Comparison of ENCODE assay signal across 35 cellular contexts in the genomic region with DNA sequence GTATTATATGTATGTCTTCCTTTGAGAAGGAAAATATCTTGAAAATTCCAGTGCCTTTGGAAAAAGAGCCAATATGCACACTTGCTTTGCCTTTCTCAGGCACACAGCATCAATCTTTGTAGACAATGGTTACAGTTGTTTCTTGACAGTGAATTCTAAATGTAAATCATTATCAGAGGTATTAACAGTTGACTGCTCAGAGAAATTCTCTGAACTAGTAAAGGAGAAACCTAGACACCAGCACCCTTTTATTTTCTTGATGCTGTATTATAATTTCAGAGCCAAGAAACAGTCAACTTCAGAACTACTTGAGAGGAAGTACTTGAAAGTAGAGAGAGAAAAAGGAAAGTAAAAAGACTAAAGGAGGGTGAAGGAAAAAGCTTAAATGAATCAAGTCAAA.
"Had no signal": no experiment of that assay in that cellular context is flagged by ENCODE, and none has a peak within 500 bp of the region (broad histone marks: within the 10 kb centered on the region; RNA-seq: fewer than 3 reads in every experiment).

No MANE protein-coding gene starts in this region.

- H3K27ac ChIP-seq: ascending aorta, cardiac muscle cell, VCaP had no signal

- H3K4me3 ChIP-seq: ascending aorta, cardiac muscle cell had no signal

- DNase-seq: activated CD4-positive, alpha-beta memory T cell treated with anti-CD3 and anti-CD28 coated beads, Interleukin-2, amount 10 ng/mL, durations not matched to agents 7 days and 5 days; activated CD4-positive, alpha-beta T cell treated with anti-CD3 and anti-CD28 coated beads for 1 hour; activated CD4-positive, alpha-beta T cell treated with anti-CD3 and anti-CD28 coated beads for 36 hours; activated CD4-positive, alpha-beta T cell treated with anti-CD3 and anti-CD28 coated beads for 48 hours; activated CD4-positive, alpha-beta T cell treated with anti-CD3 and anti-CD28 coated beads, Interleukin-2, amount 10 ng/mL, durations not matched to agents 7 days and 5 days; activated CD4-positive, alpha-beta T cell treated with anti-CD3 and anti-CD28 coated beads, Interleukin-2, amount 50 U/mL, for 48 hours; activated CD4-positive, CD25-positive, alpha-beta regulatory T cell; activated CD8-positive, alpha-beta memory T cell treated with anti-CD3 and anti-CD28 coated beads for 24 hours; activated CD8-positive, alpha-beta memory T cell treated with anti-CD3 and anti-CD28 coated beads, Interleukin-2, amount 10 ng/mL, durations not matched to agents 7 days and 5 days; activated CD8-positive, alpha-beta memory T cell treated with anti-CD3 and anti-CD28 coated beads, Interleukin-2, amount 50 U/mL, for 48 hours; activated CD8-positive, alpha-beta T cell treated with anti-CD3 and anti-CD28 coated beads, Interleukin-2, amount 10 ng/mL, durations not matched to agents 7 days and 5 days; activated effector memory CD4-positive, alpha-beta T cell treated with Interleukin-2 at 50 U/mL for 16 hours; activated gamma-delta T cell; activated naive CD4-positive, alpha-beta T cell treated with anti-CD3 and anti-CD28 coated beads, Interleukin-2, amount 10 ng/mL, durations not matched to agents 7 days and 5 days; activated naive CD4-positive, alpha-beta T cell treated with Interleukin-2 at 50 U/mL for 16 hours; activated naive CD8-positive, alpha-beta T cell treated with anti-CD3 and anti-CD28 coated beads, Interleukin-2, amount 10 ng/mL, durations not matched to agents 7 days and 5 days; activated naive CD8-positive, alpha-beta T cell treated with anti-CD3 and anti-CD28 coated beads, Interleukin-2, amount 50 U/mL, for 24 hours; activated T-cell treated with anti-CD3 and anti-CD28 coated beads, Interleukin-2, amount 50 U/mL, for 24 hours; activated T-cell treated with anti-CD3 and anti-CD28 coated beads, Interleukin-2, amount 50 U/mL, for 48 hours; amygdala; anterior cingulate cortex; caudate nucleus; cerebellar nuclear complex; T-helper 17 cell had no signal

- H3K4me1 Mint-ChIP-seq: activated CD4-positive, alpha-beta memory T cell treated with anti-CD3 and anti-CD28 coated beads, Interleukin-2, amount 10 ng/mL, durations not matched to agents 7 days and 5 days; activated CD4-positive, alpha-beta T cell treated with anti-CD3 and anti-CD28 coated beads for 36 hours; activated CD4-positive, alpha-beta T cell treated with anti-CD3 and anti-CD28 coated beads, Interleukin-2, amount 10 ng/mL, durations not matched to agents 7 days and 5 days; activated CD8-positive, alpha-beta memory T cell treated with anti-CD3 and anti-CD28 coated beads, Interleukin-2, amount 10 ng/mL, durations not matched to agents 7 days and 5 days; activated naive CD4-positive, alpha-beta T cell treated with anti-CD3 and anti-CD28 coated beads, Interleukin-2, amount 10 ng/mL, durations not matched to agents 7 days and 5 days; activated naive CD4-positive, alpha-beta T cell treated with anti-CD3 and anti-CD28 coated beads, Interleukin-2, amount 50 U/mL, for 24 hours; activated naive CD8-positive, alpha-beta T cell treated with anti-CD3 and anti-CD28 coated beads, Interleukin-2, amount 10 ng/mL, durations not matched to agents 7 days and 5 days; activated naive CD8-positive, alpha-beta T cell treated with anti-CD3 and anti-CD28 coated beads, Interleukin-2, amount 50 U/mL, for 24 hours; central memory CD8-positive, alpha-beta T cell; T-helper 17 cell had no signal

- H3K4me1 ChIP-seq: ascending aorta had no signal

- H3K36me3 Mint-ChIP-seq: activated CD8-positive, alpha-beta memory T cell treated with anti-CD3 and anti-CD28 coated beads, Interleukin-2, amount 10 ng/mL, durations not matched to agents 7 days and 5 days; activated naive CD4-positive, alpha-beta T cell treated with anti-CD3 and anti-CD28 coated beads, Interleukin-2, amount 10 ng/mL, durations not matched to agents 7 days and 5 days; activated naive CD4-positive, alpha-beta T cell treated with anti-CD3 and anti-CD28 coated beads, Interleukin-2, amount 50 U/mL, for 24 hours; activated naive CD8-positive, alpha-beta T cell; activated naive CD8-positive, alpha-beta T cell treated with anti-CD3 and anti-CD28 coated beads, Interleukin-2, amount 10 ng/mL, durations not matched to agents 7 days and 5 days; brain had no signal

- H3K9me3 ChIP-seq: ascending aorta had no signal

- H3K4me3 Mint-ChIP-seq: activated CD4-positive, alpha-beta memory T cell treated with anti-CD3 and anti-CD28 coated beads, Interleukin-2, amount 10 ng/mL, durations not matched to agents 7 days and 5 days; activated CD4-positive, alpha-beta T cell treated with anti-CD3 and anti-CD28 coated beads for 36 hours; activated CD4-positive, alpha-beta T cell treated with anti-CD3 and anti-CD28 coated beads, Interleukin-2, amount 10 ng/mL, durations not matched to agents 7 days and 5 days; activated CD8-positive, alpha-beta memory T cell treated with anti-CD3 and anti-CD28 coated beads, Interleukin-2, amount 10 ng/mL, durations not matched to agents 7 days and 5 days; activated CD8-positive, alpha-beta T cell treated with anti-CD3 and anti-CD28 coated beads, Interleukin-2, amount 10 ng/mL, durations not matched to agents 7 days and 5 days; activated naive CD4-positive, alpha-beta T cell treated with anti-CD3 and anti-CD28 coated beads, Interleukin-2, amount 10 ng/mL, durations not matched to agents 7 days and 5 days; activated naive CD4-positive, alpha-beta T cell treated with anti-CD3 and anti-CD28 coated beads, Interleukin-2, amount 50 U/mL, for 24 hours; activated naive CD8-positive, alpha-beta T cell; activated naive CD8-positive, alpha-beta T cell treated with anti-CD3 and anti-CD28 coated beads, Interleukin-2, amount 10 ng/mL, durations not matched to agents 7 days and 5 days; activated naive CD8-positive, alpha-beta T cell treated with anti-CD3 and anti-CD28 coated beads, Interleukin-2, amount 50 U/mL, for 24 hours; activated T-cell treated with anti-CD3 and anti-CD28 coated beads, Interleukin-2, amount 50 U/mL, for 24 hours; brain; central memory CD8-positive, alpha-beta T cell; T-helper 17 cell had no signal

- FAIRE-seq: bronchial epithelial cell, TTC549 had no signal

- H3K27me3 ChIP-seq: ascending aorta, cardiac muscle cell had no signal

- H3K27me3 Mint-ChIP-seq: activated CD4-positive, alpha-beta memory T cell treated with anti-CD3 and anti-CD28 coated beads, Interleukin-2, amount 10 ng/mL, durations not matched to agents 7 days and 5 days; activated CD4-positive, alpha-beta T cell treated with anti-CD3 and anti-CD28 coated beads for 36 hours; activated CD4-positive, alpha-beta T cell treated with anti-CD3 and anti-CD28 coated beads, Interleukin-2, amount 10 ng/mL, durations not matched to agents 7 days and 5 days; activated CD8-positive, alpha-beta memory T cell treated with anti-CD3 and anti-CD28 coated beads, Interleukin-2, amount 10 ng/mL, durations not matched to agents 7 days and 5 days; activated naive CD4-positive, alpha-beta T cell treated with anti-CD3 and anti-CD28 coated beads, Interleukin-2, amount 10 ng/mL, durations not matched to agents 7 days and 5 days; activated naive CD4-positive, alpha-beta T cell treated with anti-CD3 and anti-CD28 coated beads, Interleukin-2, amount 50 U/mL, for 24 hours; activated naive CD8-positive, alpha-beta T cell; activated naive CD8-positive, alpha-beta T cell treated with anti-CD3 and anti-CD28 coated beads, Interleukin-2, amount 10 ng/mL, durations not matched to agents 7 days and 5 days; activated naive CD8-positive, alpha-beta T cell treated with anti-CD3 and anti-CD28 coated beads, Interleukin-2, amount 50 U/mL, for 24 hours; activated T-cell treated with anti-CD3 and anti-CD28 coated beads, Interleukin-2, amount 50 U/mL, for 24 hours; central memory CD8-positive, alpha-beta T cell; T-helper 17 cell had no signal

- H3K36me3 ChIP-seq: ascending aorta, cardiac muscle cell had no signal

- H3K9me3 Mint-ChIP-seq: activated CD4-positive, alpha-beta memory T cell treated with anti-CD3 and anti-CD28 coated beads, Interleukin-2, amount 10 ng/mL, durations not matched to agents 7 days and 5 days; activated CD4-positive, alpha-beta T cell treated with anti-CD3 and anti-CD28 coated beads, Interleukin-2, amount 10 ng/mL, durations not matched to agents 7 days and 5 days; activated naive CD4-positive, alpha-beta T cell treated with anti-CD3 and anti-CD28 coated beads, Interleukin-2, amount 10 ng/mL, durations not matched to agents 7 days and 5 days; activated T-helper 2 cell treated with anti-CD3 and anti-CD28 coated beads, Interferon-gamma antibody, Interleukin-2, Interleukin-4, amounts not matched to agents 10 μg/mL and 5 μg/mL and 100 μg/mL, durations not matched to agents 14 hours and 24 hours and 36 hours had no signal

- H3K27ac Mint-ChIP-seq: activated CD4-positive, alpha-beta memory T cell treated with anti-CD3 and anti-CD28 coated beads, Interleukin-2, amount 10 ng/mL, durations not matched to agents 7 days and 5 days; activated CD4-positive, alpha-beta T cell treated with anti-CD3 and anti-CD28 coated beads for 36 hours; activated CD4-positive, alpha-beta T cell treated with anti-CD3 and anti-CD28 coated beads, Interleukin-2, amount 10 ng/mL, durations not matched to agents 7 days and 5 days; activated CD8-positive, alpha-beta memory T cell treated with anti-CD3 and anti-CD28 coated beads, Interleukin-2, amount 10 ng/mL, durations not matched to agents 7 days and 5 days; activated CD8-positive, alpha-beta T cell treated with anti-CD3 and anti-CD28 coated beads, Interleukin-2, amount 10 ng/mL, durations not matched to agents 7 days and 5 days; activated naive CD4-positive, alpha-beta T cell treated with anti-CD3 and anti-CD28 coated beads, Interleukin-2, amount 10 ng/mL, durations not matched to agents 7 days and 5 days; activated naive CD4-positive, alpha-beta T cell treated with anti-CD3 and anti-CD28 coated beads, Interleukin-2, amount 50 U/mL, for 24 hours; activated naive CD8-positive, alpha-beta T cell; activated naive CD8-positive, alpha-beta T cell treated with anti-CD3 and anti-CD28 coated beads, Interleukin-2, amount 10 ng/mL, durations not matched to agents 7 days and 5 days; activated naive CD8-positive, alpha-beta T cell treated with anti-CD3 and anti-CD28 coated beads, Interleukin-2, amount 50 U/mL, for 24 hours; activated T-cell treated with anti-CD3 and anti-CD28 coated beads, Interleukin-2, amount 50 U/mL, for 24 hours; activated T-helper 2 cell treated with anti-CD3 and anti-CD28 coated beads, Interferon-gamma antibody, Interleukin-2, Interleukin-4, amounts not matched to agents 10 μg/mL and 5 μg/mL and 100 μg/mL, durations not matched to agents 14 hours and 24 hours and 36 hours; brain; T-helper 17 cell had no signal

- ATAC-seq: activated CD4-positive, alpha-beta T cell treated with anti-CD3 and anti-CD28 coated beads for 36 hours; activated CD4-positive, CD25-positive, alpha-beta regulatory T cell treated with anti-CD3 and anti-CD28 coated beads, Interleukin-2, amount 50 U/mL, for 24 hours; activated CD8-positive, alpha-beta memory T cell treated with anti-CD3 and anti-CD28 coated beads, Interleukin-2, amount 10 ng/mL, durations not matched to agents 7 days and 5 days; activated CD8-positive, alpha-beta T cell treated with anti-CD3 and anti-CD28 coated beads, Interleukin-2, amount 10 ng/mL, durations not matched to agents 7 days and 5 days; activated naive CD8-positive, alpha-beta T cell treated with anti-CD3 and anti-CD28 coated beads, Interleukin-2, amount 50 U/mL, for 24 hours; T-helper 17 cell had no signal
